In genomic region chr7:151657173-151657572, GRCh38 we compare ENCODE assay signal across 21 cellular contexts.
"Had no signal": no experiment of that assay in that cellular context is flagged by ENCODE, and none has a peak within 500 bp of the region (broad histone marks: within the 10 kb centered on the region; RNA-seq: fewer than 3 reads in every experiment).

No MANE protein-coding gene starts in this region.

- FAIRE-seq: astrocyte, kidney, urothelium cell line had no signal

- H3K27me3 ChIP-seq: adrenal gland, colonic mucosa, esophagus squamous epithelium, left lung, transverse colon had no signal

- H3K4me1 ChIP-seq: adrenal gland, colonic mucosa, esophagus squamous epithelium, left lung, transverse colon had no signal

- ATAC-seq: activated CD4-positive, alpha-beta T cell treated with anti-CD3 and anti-CD28 coated beads for 36 hours; left lung; natural killer cell treated with Interleukin-12 subunit alpha and Interleukin-12 subunit beta and Interleukin-15 and Interleukin-18, amount 100 ng/mL, for 72 hours; stimulated activated naive CD8-positive, alpha-beta T cell treated with anti-CD3 and anti-CD28 coated beads, Interleukin-15, amount 100 ng/mL, for 72 hours had no signal

- H3K9me3 ChIP-seq: adrenal gland, colonic mucosa, esophagus squamous epithelium, left lung, transverse colon had no signal

- H3K27ac ChIP-seq: adrenal gland, colonic mucosa, esophagus squamous epithelium, left lung, transverse colon had no signal

- DNase-seq: activated B cell treated with CpG ODN at 0.5 μM for 24 hours; activated CD4-positive, alpha-beta T cell treated with anti-CD3 and anti-CD28 coated beads for 36 hours; activated CD4-positive, alpha-beta T cell treated with anti-CD3 and anti-CD28 coated beads, Interleukin-2, amount 50 U/mL, for 4 hours; activated CD8-positive, alpha-beta memory T cell treated with anti-CD3 and anti-CD28 coated beads for 24 hours; activated CD8-positive, alpha-beta memory T cell treated with anti-CD3 and anti-CD28 coated beads, Interleukin-2, amount 50 U/mL, for 4 hours; activated naive CD4-positive, alpha-beta T cell; activated T-cell treated with anti-CD3 and anti-CD28 coated beads, Interleukin-2, amount 50 U/mL, for 24 hours; colonic mucosa; esophagus squamous epithelium; kidney; left lung; mammary epithelial cell; midbrain; stimulated activated CD4-positive, alpha-beta T cell treated with anti-CD3 and anti-CD28 coated beads, Interleukin-1b, Interleukin-23, amount 100 ng/mL, for 48 hours; stimulated activated naive CD8-positive, alpha-beta T cell treated with anti-CD3 and anti-CD28 coated beads, Interleukin-15, amount 100 ng/mL, for 72 hours; T1000; transverse colon had no signal

- H3K36me3 ChIP-seq: adrenal gland, colonic mucosa, esophagus squamous epithelium, left lung, transverse colon had no signal

- H3K4me3 ChIP-seq: adrenal gland, colonic mucosa, esophagus squamous epithelium, left lung, transverse colon had no signal
